21 cellular contexts compared by ENCODE assay signal in genomic region chr2:216617159-216617815, GRCh38.
"Had no signal": no experiment of that assay in that cellular context is flagged by ENCODE, and none has a peak within 500 bp of the region (broad histone marks: within the 10 kb centered on the region; RNA-seq: fewer than 3 reads in every experiment).

No MANE protein-coding gene starts in this region.

- H3K27me3 ChIP-seq: body of pancreas, foreskin keratinocyte, tibial nerve had no signal

- H3K4me3 ChIP-seq: body of pancreas, lung, tibial nerve had no signal

- H3K9me3 ChIP-seq: body of pancreas, tibial nerve had no signal

- H3K27ac ChIP-seq: body of pancreas, foreskin keratinocyte, tibial nerve had no signal

- ATAC-seq: activated CD4-positive, CD25-positive, alpha-beta regulatory T cell treated with anti-CD3 and anti-CD28 coated beads, Interleukin-2, amount 50 U/mL, for 24 hours; activated naive CD8-positive, alpha-beta T cell treated with anti-CD3 and anti-CD28 coated beads, Interleukin-2, amount 50 U/mL, for 24 hours; activated T-cell treated with anti-CD3 and anti-CD28 coated beads, Interleukin-2, amount 50 U/mL, for 72 hours; body of pancreas; foreskin keratinocyte; naive thymus-derived CD4-positive, alpha-beta T cell; stimulated activated naive CD8-positive, alpha-beta T cell treated with anti-CD3 and anti-CD28 coated beads, Interleukin-15, amount 100 ng/mL, for 72 hours had no signal

- DNase-seq: activated CD4-positive, alpha-beta memory T cell treated with anti-CD3 and anti-CD28 coated beads, Interleukin-2, amount 10 ng/mL, durations not matched to agents 7 days and 5 days; activated CD4-positive, alpha-beta T cell treated with anti-CD3 and anti-CD28 coated beads, Interleukin-2, amount 10 ng/mL, durations not matched to agents 24 days and 14 days; activated effector memory CD4-positive, alpha-beta T cell treated with Interleukin-2 at 50 U/mL for 16 hours; activated naive CD4-positive, alpha-beta T cell treated with anti-CD3 and anti-CD28 coated beads, Interleukin-2, amount 10 ng/mL, durations not matched to agents 7 days and 5 days; activated naive CD8-positive, alpha-beta T cell treated with anti-CD3 and anti-CD28 coated beads, Interleukin-2, amount 50 U/mL, for 24 hours; activated T-cell treated with anti-CD3 and anti-CD28 coated beads, Interleukin-2, amount 50 U/mL, for 72 hours; anterior cingulate cortex; body of pancreas; central memory CD4-positive, alpha-beta T cell; dermis blood vessel endothelial cell; effector CD8-positive, alpha-beta T cell; foreskin keratinocyte; immature natural killer cell; naive thymus-derived CD4-positive, alpha-beta T cell; right cardiac atrium; stimulated activated CD4-positive, alpha-beta T cell treated with anti-CD3 and anti-CD28 coated beads, Interleukin-12 subunit alpha, Interleukin-12 subunit beta, amount 100 ng/mL, for 4 hours; stimulated activated CD4-positive, alpha-beta T cell treated with anti-CD3 and anti-CD28 coated beads, Interleukin-4, amount 100 ng/mL, for 4 hours; stimulated activated naive CD8-positive, alpha-beta T cell treated with anti-CD3 and anti-CD28 coated beads, Interleukin-15, amount 100 ng/mL, for 72 hours had no signal

- H3K4me1 ChIP-seq: foreskin keratinocyte had no signal

- H3K36me3 ChIP-seq: tibial nerve had no signal
